In the genomic region with DNA sequence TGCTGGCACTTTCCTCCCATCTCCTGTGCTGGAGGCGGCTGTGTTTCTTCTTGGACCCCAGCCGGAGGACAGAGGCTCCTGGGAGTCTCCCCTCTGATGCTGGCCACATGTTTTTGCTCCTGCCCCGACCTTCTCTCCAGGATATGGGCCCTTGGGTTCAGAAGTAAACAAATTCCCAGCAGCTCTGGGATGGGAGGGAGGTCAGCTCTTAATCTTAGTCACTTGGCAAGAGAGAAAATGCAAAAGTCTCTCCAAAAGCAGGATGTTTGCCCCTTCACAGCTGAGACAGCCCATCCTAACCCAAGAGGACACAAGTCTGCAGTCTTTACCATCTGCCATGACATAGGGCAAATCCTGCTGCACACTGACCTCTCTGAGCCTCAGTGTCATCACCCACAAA, we compare ENCODE assay signal across 18 cellular contexts.
A peak's percentile ranks its signal among the peaks of the same experiment; 100 is the strongest.
DNase-seq lines count a peak whose midpoint lies in the region; ATAC-seq, FAIRE-seq and TF ChIP-seq lines count a peak whose summit lies in the region.
"Had no signal": no experiment of that assay in that cellular context is flagged by ENCODE, and none has a peak within 500 bp of the region (broad histone marks: within the 10 kb centered on the region; RNA-seq: fewer than 3 reads in every experiment).

No MANE protein-coding gene starts in this region.

- TF ChIP-seq CTCF in endodermal cell (conservative IDR thresholded peaks at IDR 0.05), result no peak
- no peak for TF ChIP-seq CTCF in lung (IDR thresholded peaks at IDR 0.05; ENCODE audit: control extremely low read depth, extremely low read depth)
- no peak for TF ChIP-seq CTCF in osteocyte (IDR thresholded peaks at IDR 0.05)
- TF ChIP-seq CTCF in type B pancreatic cell (conservative IDR thresholded peaks at IDR 0.05), result no peak

- H3K4me1 ChIP-seq in endodermal cell (ENCODE audit: control insufficient read depth, insufficient read depth, low read length) (no peaks in the 10 kb centered on the region), lung (ENCODE audit: control insufficient read depth in 2 of 2, insufficient read depth in 2 of 2, low read length in 2 of 2) (no peaks in the 10 kb centered on the region)

- H3K9me3 Mint-ChIP-seq in endodermal cell (no peaks in the 10 kb centered on the region), osteocyte (ENCODE audit: unreplicated experiment) (no peaks in the 10 kb centered on the region), type B pancreatic cell (no peaks in the 10 kb centered on the region)
- H3K9me3 Mint-ChIP-seq: GM23338, H9 had no signal

- no peak overlapping the region for H3K4me3 Mint-ChIP-seq in endodermal cell
- H3K4me3 Mint-ChIP-seq in osteocyte (ENCODE audit: unreplicated experiment), result no peak overlapping the region
- no peak overlapping the region for H3K4me3 Mint-ChIP-seq in type B pancreatic cell
- H3K4me3 Mint-ChIP-seq: CD4-positive, alpha-beta memory T cell; GM23338; H9 had no signal

- H3K4me1 Mint-ChIP-seq in endodermal cell (peaks cover 2% of the 10 kb centered on the region), osteocyte (ENCODE audit: unreplicated experiment) (no peaks in the 10 kb centered on the region), type B pancreatic cell (ENCODE audit: unreplicated experiment) (peaks cover 28% of the 10 kb centered on the region)
- H3K4me1 Mint-ChIP-seq: CD4-positive, alpha-beta memory T cell had no signal

- ATAC-seq in lung (ENCODE audit: insufficient read depth, low FRiP score), result no peak
- ATAC-seq: GM23338, HCT116 had no signal

- 87 to 93% methylated on average over 2 to 3 of the region's 3 CpGs for WGBS in endodermal cell (ENCODE audit: insufficient coverage in 1 of 2, insufficient read length in 1 of 2), 2 experiments
- WGBS in lung, 2 donors, result 41 to 52% methylated on average over 3 of the region's 3 CpGs

- H3K27ac ChIP-seq in endodermal cell (ENCODE audit: low read depth, low read length) (no peak overlapping the region), lung (ENCODE audit: low read depth in 1 of 2, low read length in 1 of 2) (no peak overlapping the region)

- H3K27ac Mint-ChIP-seq in endodermal cell, result no peak overlapping the region
- H3K27ac Mint-ChIP-seq in osteocyte (ENCODE audit: unreplicated experiment), result no peak overlapping the region
- H3K27ac Mint-ChIP-seq in type B pancreatic cell, result no peak overlapping the region
- H3K27ac Mint-ChIP-seq: CD4-positive, alpha-beta memory T cell; GM23338 had no signal

- H3K4me3 ChIP-seq in endodermal cell (ENCODE audit: low read length) (no peak overlapping the region), lung (no peak overlapping the region)
- H3K4me3 ChIP-seq: GM23338 had no signal

- H3K27me3 Mint-ChIP-seq in endodermal cell (ENCODE audit: insufficient read depth) (peaks cover 6% of the 10 kb centered on the region), osteocyte (ENCODE audit: unreplicated experiment) (peaks cover 19% of the 10 kb centered on the region), type B pancreatic cell (peaks cover 50% of the 10 kb centered on the region)

- FAIRE-seq in GM19239 (lab: Jason Lieb, UNC), result no peak
- FAIRE-seq: GM12892 had no signal

- H3K9ac ChIP-seq in endodermal cell (ENCODE audit: extremely low read depth, low read length, poor library complexity, severe bottlenecking), result no peak overlapping the region

- H3K36me3 Mint-ChIP-seq in endodermal cell (ENCODE audit: low read depth) (no peaks in the 10 kb centered on the region), osteocyte (ENCODE audit: unreplicated experiment) (no peaks in the 10 kb centered on the region), type B pancreatic cell (no peaks in the 10 kb centered on the region)
- H3K36me3 Mint-ChIP-seq: CD4-positive, alpha-beta memory T cell had no signal

- peak; percentile 21 for DNase-seq in ecto neural progenitor cell (ENCODE audit: low spot score)
- DNase-seq in endodermal cell, result peak; percentile 33
- peak; percentile 26 for DNase-seq in lung (ENCODE audit: low spot score)
- DNase-seq in osteocyte (ENCODE audit: extremely low spot score, unreplicated experiment), result peak; percentile 76
- DNase-seq in type B pancreatic cell (ENCODE audit: extremely low spot score, unreplicated experiment), result no peak
- no peak for DNase-seq in GM19239 (ENCODE audit: insufficient read length, low spot score)
- DNase-seq in medulla oblongata (ENCODE audit: extremely low spot score), result no peak
- DNase-seq: C1 segment of cervical spinal cord; Calu3; CD4-positive, alpha-beta memory T cell; COR-L47; DMS53; DMS79 treated with DMSO at 0.1 percent for 48 hours; GF-D8; H9 had no signal

- H3K9me3 ChIP-seq in endodermal cell (ENCODE audit: control insufficient read depth, low read length) (no peaks in the 10 kb centered on the region), lung (ENCODE audit: control insufficient read depth in 2 of 2, insufficient read depth in 1 of 2, low read length in 1 of 2) (peaks cover 0 to 3% of the 10 kb centered on the region in 2 donors)

- H3K36me3 ChIP-seq in endodermal cell (ENCODE audit: control insufficient read depth, insufficient read depth, low read length) (no peaks in the 10 kb centered on the region), lung (ENCODE audit: control insufficient read depth in 2 of 2, insufficient read depth in 2 of 2, low read length in 2 of 2) (no peaks in the 10 kb centered on the region)

- H3K27me3 ChIP-seq in endodermal cell (ENCODE audit: control insufficient read depth, insufficient read depth, low read length, poor library complexity, severe bottlenecking) (no peaks in the 10 kb centered on the region), lung (ENCODE audit: control insufficient read depth, insufficient read depth) (no peaks in the 10 kb centered on the region)

Comparison
In these comparisons a context has a peak if more than half of its experiments do, and no peak if none do; other contexts are left out.
1. DNase-seq: peak in ecto neural progenitor cell (single experiment), endodermal cell (single experiment), lung (single experiment) and osteocyte (single experiment); none in type B pancreatic cell (single experiment), GM19239 (single experiment) and medulla oblongata (single experiment).